In genomic region chr10:118501637-118502440, GRCh38 we compare ENCODE assay signal across 1 cellular context.
TF ChIP-seq lines count a peak whose summit lies in the region.

No MANE protein-coding gene starts in this region.

TF ChIP-seq in K562, 482 proteins besides CTCF, POLR2A, EP300 and RAD21 (continued from another document):
- no peak for TF ChIP-seq ARHGAP35 (IDR thresholded peaks at IDR 0.05; ENCODE audit: partially characterized antibody)
- TF ChIP-seq ZNF589 (CRISPR knock-in tag; IDR thresholded peaks at IDR 0.05; ENCODE audit: low read depth), result 0 out of 2 replicates have a peak, but pooled peaks have one; percentile 7
- no peak for TF ChIP-seq ETV5 (CRISPR knock-in tag; IDR thresholded peaks at IDR 0.05; ENCODE audit: low read depth)
- no peak for TF ChIP-seq DEAF1 (CRISPR knock-in tag; IDR thresholded peaks at IDR 0.05)
- no peak for TF ChIP-seq ZNF583 (CRISPR knock-in tag; IDR thresholded peaks at IDR 0.05)
- no peak for TF ChIP-seq TAF7 (tag; IDR thresholded peaks at IDR 0.05)
- TF ChIP-seq CBFA2T3 (IDR thresholded peaks at IDR 0.05), result no peak
- TF ChIP-seq JUND (IDR thresholded peaks at IDR 0.05; ENCODE audit: borderline replicate concordance, low read depth, low read length), result peak; percentile 58; the same call in 1 of the 2 replicates
- no peak for TF ChIP-seq JUND (tag; IDR thresholded peaks at IDR 0.05; ENCODE audit: borderline replicate concordance, low read depth, low read length)
- no peak for TF ChIP-seq ARID3B (CRISPR knock-in tag; IDR thresholded peaks at IDR 0.05; ENCODE audit: borderline replicate concordance)
TF ChIP-seq in K562: peak in this region for 10.
